In the genomic region with DNA sequence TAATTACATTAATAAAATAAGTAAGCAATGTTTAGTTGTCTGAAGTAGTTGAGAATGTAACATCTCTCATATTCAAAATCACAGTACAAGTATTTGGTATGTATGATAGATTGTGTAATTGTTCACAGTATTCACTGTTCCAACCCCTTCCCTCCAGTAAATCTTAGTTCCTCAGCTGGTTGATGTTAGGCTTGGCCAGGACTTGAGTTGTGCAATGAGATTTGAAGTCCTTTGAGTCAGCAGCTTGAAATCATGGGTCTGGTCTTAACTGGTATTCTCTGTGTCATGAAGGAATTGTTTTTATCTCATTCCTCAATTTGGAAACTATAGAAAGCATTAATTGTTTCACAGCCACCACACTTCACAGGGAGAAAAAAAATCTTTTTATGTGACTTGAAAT, we compare ENCODE assay signal across 26 cellular contexts.
A peak's percentile ranks its signal among the peaks of the same experiment; 100 is the strongest.
DNase-seq lines count a peak whose midpoint lies in the region; ATAC-seq and TF ChIP-seq lines count a peak whose summit lies in the region.
"Had no signal": no experiment of that assay in that cellular context is flagged by ENCODE, and none has a peak within 500 bp of the region (broad histone marks: within the 10 kb centered on the region; RNA-seq: fewer than 3 reads in every experiment).

No MANE protein-coding gene starts in this region.

- H3K79me2 ChIP-seq in hepatocyte, result no peaks in the 10 kb centered on the region

- no peak for TF ChIP-seq CTCF in NB4 (IDR thresholded peaks at IDR 0.05; ENCODE audit: low read depth, low read length)
- TF ChIP-seq CTCF in epithelial cell of esophagus (IDR thresholded peaks at IDR 0.05; ENCODE audit: insufficient read depth, low read depth, low read length, missing control alignments), result no peak
- TF ChIP-seq CTCF in hepatocyte (IDR thresholded peaks at IDR 0.05; ENCODE audit: poor library complexity), result no peak

- H3K27ac ChIP-seq in hepatocyte, result peak overlapping the region; percentile 47
- H3K27ac ChIP-seq: body of pancreas, colonic mucosa, gastrocnemius medialis, GM23248, KMS-11, skin epidermis, thyroid gland had no signal

- H3K4me3 ChIP-seq in NB4 (ENCODE audit: low read depth, low read length), result no peak overlapping the region
- H3K4me3 ChIP-seq in epithelial cell of esophagus (ENCODE audit: low read length), result no peak overlapping the region
- no peak overlapping the region for H3K4me3 ChIP-seq in hepatocyte
- H3K4me3 ChIP-seq in H7 (ENCODE audit: insufficient read depth, low read depth, low read length), result no peak overlapping the region
- H3K4me3 ChIP-seq: body of pancreas, colonic mucosa, gastrocnemius medialis, GM23248, skin epidermis, thyroid gland had no signal

- H3K9me2 ChIP-seq in hepatocyte (replicated peaks; ENCODE audit: insufficient read depth), result no peaks in the 10 kb centered on the region

- H3K36me3 ChIP-seq in hepatocyte (replicated peaks; ENCODE audit: insufficient read depth, low read depth) (no peaks in the 10 kb centered on the region), H7 (replicated peaks; ENCODE audit: control insufficient read depth, insufficient read depth, low read length) (no peaks in the 10 kb centered on the region)
- H3K36me3 ChIP-seq: colonic mucosa, gastrocnemius medialis, thyroid gland had no signal

- DNase-seq in HPDE6-E6E7 (ENCODE audit: extremely low spot score) (peak; percentile 5), NB4 (ENCODE audit: low read depth) (peak; percentile 2), epithelial cell of esophagus (ENCODE audit: low read depth) (peak; percentile 63), hepatocyte (ENCODE audit: low spot score) (peak; percentile 42), H7 (no peak), left colon (no peak)
- DNase-seq: activated CD4-positive, alpha-beta T cell treated with anti-CD3 and anti-CD28 coated beads, Interleukin-2, amount 10 ng/mL, durations not matched to agents 24 days and 14 days; activated CD8-positive, alpha-beta memory T cell treated with anti-CD3 and anti-CD28 coated beads, Interleukin-2, amount 10 ng/mL, durations not matched to agents 7 days and 5 days; body of pancreas; CD4-positive, CD25-positive, alpha-beta regulatory T cell; colonic mucosa; DMS 273 treated with DMSO at 0.1 percent for 48 hours; endodermal cell; gastrocnemius medialis; GM23248; NCI-H2107; NCI-H524; nephron progenitor cell; posterior cingulate gyrus; stimulated activated naive CD4-positive, alpha-beta T cell treated with Interleukin-2 at 50 U/mL for 16 hours; T-helper 1 cell; thyroid gland had no signal

- H3K27me3 ChIP-seq in hepatocyte (no peaks in the 10 kb centered on the region), H7 (ENCODE audit: control insufficient read depth, insufficient read depth, low read length) (no peaks in the 10 kb centered on the region)
- H3K27me3 ChIP-seq: body of pancreas, colonic mucosa, gastrocnemius medialis, thyroid gland had no signal

- ATAC-seq in GM18498 (IDR thresholded peaks at IDR 0.05; ENCODE audit: unreplicated experiment) (no peak), GM21529 (IDR thresholded peaks at IDR 0.05; ENCODE audit: unreplicated experiment) (no peak), left colon (no peak)
- ATAC-seq: activated CD8-positive, alpha-beta memory T cell treated with anti-CD3 and anti-CD28 coated beads, Interleukin-2, amount 10 ng/mL, durations not matched to agents 7 days and 5 days; body of pancreas; gastrocnemius medialis had no signal

- no peak overlapping the region for H3K4me2 ChIP-seq in hepatocyte
- H3K4me2 ChIP-seq: KMS-11 had no signal

- no peak overlapping the region for H2AFZ ChIP-seq in hepatocyte
- H2AFZ ChIP-seq: GM23248 had no signal

- peaks cover 9% of the 10 kb centered on the region for H3K4me1 ChIP-seq in hepatocyte (ENCODE audit: insufficient read depth)
- H3K4me1 ChIP-seq: body of pancreas, colonic mucosa, gastrocnemius medialis, thyroid gland had no signal

- no peak for TF ChIP-seq POLR2A in NB4 (IDR thresholded peaks at IDR 0.05; ENCODE audit: extremely low read depth, insufficient read length)

- H3K9me3 ChIP-seq in hepatocyte (ENCODE audit: low read depth), result no peaks in the 10 kb centered on the region
- H3K9me3 ChIP-seq: body of pancreas, colonic mucosa, gastrocnemius medialis, thyroid gland had no signal

- intact Hi-C loops in left colon (cut with DNase I, micrococcal nuclease), result no loop called here

- H4K20me1 ChIP-seq in hepatocyte (ENCODE audit: insufficient read depth, poor library complexity, severe bottlenecking), result no peaks in the 10 kb centered on the region

Comparison
In these comparisons a context has a peak if more than half of its experiments do, and no peak if none do; other contexts are left out.
1. DNase-seq: peak in HPDE6-E6E7 (single experiment), NB4 (single experiment), epithelial cell of esophagus (single experiment) and hepatocyte (single experiment); none in H7 (single experiment) and left colon (0 of 2).